In genomic region chr3:84959470-84960380, GRCh38 we compare ENCODE assay signal across 8 cellular contexts. TPM values are rescaled to one million over a fixed set of nuclear protein-coding genes. Genes with fewer than 3 reads are reported as not detected.
DNase-seq lines count a peak whose midpoint lies in the region; ATAC-seq and TF ChIP-seq lines count a peak whose summit lies in the region.

No MANE protein-coding gene starts in this region.

- CTCF ChIA-PET in RWPE1 (lab: Yijun Ruan, JAX) = interaction anchor here (0.7 kb wide), 1 partner anchor 399 kb away, joined by 7 read pairs; no protein-coding TSS in a partner anchor

- H3K36me3 ChIP-seq in GM23248 (ENCODE audit: low read depth) = no peaks in the 10 kb centered on the region
- H3K36me3 ChIP-seq in Peyer's patch = no peaks in the 10 kb centered on the region
- no peaks in the 10 kb centered on the region for H3K36me3 ChIP-seq in rectal smooth muscle tissue (ENCODE audit: control insufficient read depth, insufficient read depth, low read length)

- H3F3A ChIP-seq in GM23248 (ENCODE audit: insufficient read depth) = no peaks in the 10 kb centered on the region

- 4 to 5% methylated on average over 27 to 40 of the region's 40 CpGs for WGBS in GM23248 (ENCODE audit: low coverage in 1 of 2, low lambda C conversion rate in 2 of 2, missing lambda C conversion rate in 2 of 2), 2 experiments

- peak overlapping the region; percentile 94; the same call in 1 of the 2 replicates for H2AFZ ChIP-seq in GM23248

- H3K27me3 ChIP-seq in GM23248 (replicated peaks; ENCODE audit: insufficient read depth) = peaks cover 22% of the 10 kb centered on the region
- H3K27me3 ChIP-seq in Peyer's patch = peaks cover 0 to 11% of the 10 kb centered on the region in 2 donors
- peaks cover 20% of the 10 kb centered on the region for H3K27me3 ChIP-seq in rectal smooth muscle tissue (ENCODE audit: control insufficient read depth, insufficient read depth, low read length)

- peak overlapping the region; percentile 75 for H3K4me2 ChIP-seq in GM23248 (ENCODE audit: unreplicated experiment)

- DNase-seq in GM23248 (peak; percentile 0), Peyer's patch (no peak), fibroblast of the aortic adventitia (ENCODE audit: low read depth) (no peak), RWPE1 (ENCODE audit: low spot score) (no peak), iPS-NIHi7 (ENCODE audit: extremely low spot score) (no peak)
- DNase-seq in stimulated activated CD4-positive, alpha-beta T cell treated with anti-CD3 and anti-CD28 coated beads, Interleukin-2, amount 100 ng/mL, for 48 hours = no peak

- TF ChIP-seq CTCF in Peyer's patch (IDR thresholded peaks at IDR 0.05) = no peak
- no peak for TF ChIP-seq CTCF in fibroblast of the aortic adventitia (IDR thresholded peaks at IDR 0.05; ENCODE audit: insufficient read depth, low read length)
- no peak for TF ChIP-seq CTCF in RWPE1 (conservative IDR thresholded peaks at IDR 0.05; ENCODE audit: low read depth)

- no peaks in the 10 kb centered on the region for H3K79me2 ChIP-seq in GM23248 (ENCODE audit: insufficient read depth)

- H3K9me3 ChIP-seq in GM23248 (ENCODE audit: low read depth) = no peaks in the 10 kb centered on the region
- no peaks in the 10 kb centered on the region for H3K9me3 ChIP-seq in Peyer's patch

- in situ Hi-C loops in GM23248 (cut with MboI) = no loop called here

- no peak overlapping the region for H3K9ac ChIP-seq in GM23248
- H3K9ac ChIP-seq in rectal smooth muscle tissue (ENCODE audit: low read length) = no peak overlapping the region

- POLR2A ChIA-PET in RWPE1 (lab: Yijun Ruan, JAX; ENCODE audit: low non-redundant PET) = no interaction called here

- H3K27ac ChIP-seq in GM23248 (no peak overlapping the region), Peyer's patch (no peak overlapping the region), rectal smooth muscle tissue (ENCODE audit: low read depth, low read length) (no peak overlapping the region), RWPE1 (no peak overlapping the region)

- no peaks in the 10 kb centered on the region for H3K9me2 ChIP-seq in GM23248 (ENCODE audit: insufficient read depth)

- H3K4me1 ChIP-seq in GM23248 (ENCODE audit: insufficient read depth) = no peaks in the 10 kb centered on the region
- H3K4me1 ChIP-seq in Peyer's patch = peaks cover 0 to 11% (median 0%) of the 10 kb centered on the region in 4 donors
- no peaks in the 10 kb centered on the region for H3K4me1 ChIP-seq in rectal smooth muscle tissue (ENCODE audit: control insufficient read depth, insufficient read depth, low read length)

- ATAC-seq in GM18873 (IDR thresholded peaks at IDR 0.05; ENCODE audit: low FRiP score, unreplicated experiment) = no peak

- H3K4me3 ChIP-seq in GM23248 (peak overlapping the region; percentile 76), Peyer's patch (peak overlapping the region in 3 of 4 donors; percentile 23 to 56 (median 46)), fibroblast of the aortic adventitia (ENCODE audit: low read depth, low read length) (peak overlapping the region; percentile 53), rectal smooth muscle tissue (ENCODE audit: low read length) (peak overlapping the region; percentile 75)

- H4K20me1 ChIP-seq in GM23248 (ENCODE audit: insufficient read depth) = no peaks in the 10 kb centered on the region

- no peak for TF ChIP-seq POLR2A in Peyer's patch (IDR thresholded peaks at IDR 0.05)

RNA-seq across cellular contexts. Expression of gene CADM2, which starts 0.9 kb away (rescaled TPM):
- total RNA-seq in GM23248 (2014; rRNA removed; shearing (Covaris generic)) = not detected in 2 replicates
- 0.09 TPM in 1 of 2 replicates, not detected in the other for polyA plus RNA-seq in GM23248 (2016; fragmentation: Nextera tagmentation; extraction: Ambion mirVana)
- total RNA-seq in Peyer's patch = 10 to 100 TPM in 1 of 4 donors, 1 to 10 TPM in 3; 1.2 to 22.3 (median 2.4) TPM
- 2.2 TPM in 1 of 2 replicates, not detected in the other for total RNA-seq in fibroblast of the aortic adventitia (ENCODE audit: low replicate concordance)
